27 cellular contexts compared by ENCODE assay signal in genomic region chr17:81156866-81157805, GRCh38. TPM values are rescaled to one million over a fixed set of nuclear protein-coding genes. Genes with fewer than 3 reads are reported as not detected.
"Had no signal": no experiment of that assay in that cellular context is flagged by ENCODE, and none has a peak within 500 bp of the region (broad histone marks: within the 10 kb centered on the region; RNA-seq: fewer than 3 reads in every experiment).

No MANE protein-coding gene starts in this region.

- FAIRE-seq: endothelial cell of umbilical vein, frontal cortex had no signal

- H3K27ac ChIP-seq: body of pancreas, cardiac muscle cell, esophagus muscularis mucosa, sigmoid colon, upper lobe of left lung, VCaP had no signal

- ATAC-seq: activated CD4-positive, CD25-positive, alpha-beta regulatory T cell treated with anti-CD3 and anti-CD28 coated beads, Interleukin-2, amount 50 U/mL, for 24 hours; body of pancreas; left ventricle myocardium superior; natural killer cell had no signal

- H3K9me3 ChIP-seq: body of pancreas, esophagus muscularis mucosa, sigmoid colon, upper lobe of left lung had no signal

- H3K4me2 ChIP-seq: smooth muscle cell had no signal

- H3K27me3 ChIP-seq: body of pancreas, cardiac muscle cell, upper lobe of left lung had no signal

- H3K4me3 ChIP-seq: body of pancreas, cardiac muscle cell, esophagus muscularis mucosa, sigmoid colon, smooth muscle cell, upper lobe of left lung had no signal

- H3K36me3 ChIP-seq: cardiac muscle cell, esophagus muscularis mucosa, sigmoid colon, upper lobe of left lung had no signal

- H3K4me1 ChIP-seq: sigmoid colon had no signal

- DNase-seq: activated CD4-positive, alpha-beta memory T cell treated with anti-CD3 and anti-CD28 coated beads, Interleukin-2, amount 10 ng/mL, durations not matched to agents 7 days and 5 days; activated CD4-positive, alpha-beta T cell treated with anti-CD3 and anti-CD28 coated beads, Interleukin-2, amount 10 ng/mL, durations not matched to agents 24 days and 14 days; activated effector memory CD4-positive, alpha-beta T cell treated with anti-CD3 and anti-CD28 coated beads, Interleukin-2, amount 50 U/mL, for 16 hours; activated naive CD4-positive, alpha-beta T cell treated with anti-CD3 and anti-CD28 coated beads, Interleukin-2, amount 10 ng/mL, durations not matched to agents 7 days and 5 days; activated T-cell treated with anti-CD3 and anti-CD28 coated beads for 4 hours; body of pancreas; cortex of kidney; effector CD8-positive, alpha-beta T cell; hippocampal formation; mammary epithelial cell; midbrain; natural killer cell; occipital lobe; sigmoid colon; stimulated activated CD4-positive, alpha-beta T cell treated with anti-CD3 and anti-CD28 coated beads, Interleukin-4, amount 100 ng/mL, for 1 hour; stimulated activated naive CD4-positive, alpha-beta T cell had no signal

RNA-seq across cellular contexts. Expression of gene PVALEF, which starts 8.2 kb away (rescaled TPM):
- total RNA-seq: activated CD4-positive, alpha-beta memory T cell treated with anti-CD3 and anti-CD28 coated beads, Interleukin-2, amount 10 ng/mL, durations not matched to agents 7 days and 5 days; activated CD4-positive, alpha-beta T cell treated with anti-CD3 and anti-CD28 coated beads, Interleukin-2, amount 10 ng/mL, durations not matched to agents 24 days and 14 days; body of pancreas; cerebellum; endothelial cell of umbilical vein; esophagus muscularis mucosa; frontal cortex; mammary epithelial cell; natural killer cell; occipital lobe; sigmoid colon; smooth muscle cell; T-helper 2 cell treated with Interferon-gamma antibody and Interleukin-4, amounts not matched to agents 100 ng/mL and 5 ng/mL, for 36 hours; upper lobe of left lung had no signal
- polyA plus RNA-seq: endothelial cell of umbilical vein, mammary epithelial cell, sigmoid colon, smooth muscle cell had no signal
